1 cellular context compared by ENCODE assay signal in genomic region chr19:12783226-12783848, GRCh38.
TF ChIP-seq lines count a peak whose summit lies in the region.

No MANE protein-coding gene starts in this region.

TF ChIP-seq in GM12878, 131 proteins besides CTCF, POLR2A, EP300 and RAD21 (continued from another document and continues in another):
- no peak for TF ChIP-seq SKIL (IDR thresholded peaks at IDR 0.05; ENCODE audit: low read depth, poor library complexity, severe bottlenecking)
- TF ChIP-seq FOXM1 (IDR thresholded peaks at IDR 0.05; ENCODE audit: low read depth, low read length) = no peak
- TF ChIP-seq MTA2 (IDR thresholded peaks at IDR 0.05; ENCODE audit: low read depth) = no peak
- no peak for TF ChIP-seq MXI1 (IDR thresholded peaks at IDR 0.05; ENCODE audit: low read depth, low read length)
- no peak for TF ChIP-seq NFXL1 (IDR thresholded peaks at IDR 0.05; ENCODE audit: borderline replicate concordance)
- TF ChIP-seq SMARCA5 (IDR thresholded peaks at IDR 0.05) = 0 out of 2 replicates have a peak, but pooled peaks have one; percentile 23
- TF ChIP-seq ZNF622 (IDR thresholded peaks at IDR 0.05) = no peak
- no peak for TF ChIP-seq SP1 (IDR thresholded peaks at IDR 0.05; ENCODE audit: low read depth, low read length)
- no peak for TF ChIP-seq NFIC (IDR thresholded peaks at IDR 0.05; ENCODE audit: low read depth, low read length)
- no peak for TF ChIP-seq POLR2AphosphoS2 (IDR thresholded peaks at IDR 0.05; ENCODE audit: low read depth, low read length)
- no peak for TF ChIP-seq SPI1 (IDR thresholded peaks at IDR 0.05; ENCODE audit: borderline replicate concordance, insufficient read depth, low read depth, low read length)
- no peak for TF ChIP-seq TCF3 (IDR thresholded peaks at IDR 0.05; ENCODE audit: borderline replicate concordance, insufficient read depth, low read depth, low read length)
- no peak for TF ChIP-seq ATF3 (IDR thresholded peaks at IDR 0.05; ENCODE audit: borderline replicate concordance, extremely low read depth, low read depth, low read length)
- TF ChIP-seq BACH1 (IDR thresholded peaks at IDR 0.05; ENCODE audit: borderline replicate concordance) = no peak
- TF ChIP-seq RAD51 (IDR thresholded peaks at IDR 0.05) = no peak
- TF ChIP-seq BMI1 (IDR thresholded peaks at IDR 0.05; ENCODE audit: borderline replicate concordance) = no peak
- TF ChIP-seq FOXK2 (IDR thresholded peaks at IDR 0.05) = no peak
- no peak for TF ChIP-seq E2F8 (IDR thresholded peaks at IDR 0.05; ENCODE audit: low read depth, partially characterized antibody)
- 0 out of 2 replicates have a peak, but pooled peaks have one; percentile 12 for TF ChIP-seq MEF2A (IDR thresholded peaks at IDR 0.05; ENCODE audit: insufficient read depth, low read depth, low read length)
- no peak for TF ChIP-seq USF2 (IDR thresholded peaks at IDR 0.05; ENCODE audit: borderline replicate concordance, low read depth, low read length)
- no peak for TF ChIP-seq NBN (IDR thresholded peaks at IDR 0.05)
- TF ChIP-seq ZNF592 (IDR thresholded peaks at IDR 0.05) = no peak
- no peak for TF ChIP-seq SRF (IDR thresholded peaks at IDR 0.05; ENCODE audit: low read depth in 2 of 2, low read length in 2 of 2)
- TF ChIP-seq CHD2 (IDR thresholded peaks at IDR 0.05; ENCODE audit: borderline replicate concordance, low read depth, low read length) = no peak
- TF ChIP-seq ZBTB40 (IDR thresholded peaks at IDR 0.05; ENCODE audit: borderline replicate concordance) = no peak
- TF ChIP-seq POU2F2 (IDR thresholded peaks at IDR 0.05; ENCODE audit: borderline replicate concordance, low read depth, low read length) = no peak
- TF ChIP-seq HCFC1 (IDR thresholded peaks at IDR 0.05; ENCODE audit: low read length) = no peak
- no peak for TF ChIP-seq ZNF217 (IDR thresholded peaks at IDR 0.05)
- TF ChIP-seq FOS (IDR thresholded peaks at IDR 0.05; ENCODE audit: borderline replicate concordance, extremely low read depth, insufficient read length) = no peak
- no peak for TF ChIP-seq BRCA1 (IDR thresholded peaks at IDR 0.05; ENCODE audit: low read depth, low read length)
- TF ChIP-seq CHD4 (IDR thresholded peaks at IDR 0.05) = no peak
- TF ChIP-seq MAX (IDR thresholded peaks at IDR 0.05; ENCODE audit: low read depth, low read length) = no peak
- TF ChIP-seq ZNF274 (IDR thresholded peaks at IDR 0.05; ENCODE audit: insufficient read depth, insufficient read length) = no peak
- no peak for TF ChIP-seq EED (IDR thresholded peaks at IDR 0.05; ENCODE audit: low read depth)
- TF ChIP-seq ZBTB4 (CRISPR knock-in tag; IDR thresholded peaks at IDR 0.05) = no peak
- TF ChIP-seq ESRRA (IDR thresholded peaks at IDR 0.05; ENCODE audit: low read length) = no peak
